Comparison of ENCODE assay signal across 1 cellular context in genomic region chr4:48752726-48753125, GRCh38.
TF ChIP-seq lines count a peak whose summit lies in the region.

No MANE protein-coding gene starts in this region.

TF ChIP-seq in IMR-90, 13 proteins besides CTCF, POLR2A, EP300 and RAD21:
- TF ChIP-seq, protein P1, sequence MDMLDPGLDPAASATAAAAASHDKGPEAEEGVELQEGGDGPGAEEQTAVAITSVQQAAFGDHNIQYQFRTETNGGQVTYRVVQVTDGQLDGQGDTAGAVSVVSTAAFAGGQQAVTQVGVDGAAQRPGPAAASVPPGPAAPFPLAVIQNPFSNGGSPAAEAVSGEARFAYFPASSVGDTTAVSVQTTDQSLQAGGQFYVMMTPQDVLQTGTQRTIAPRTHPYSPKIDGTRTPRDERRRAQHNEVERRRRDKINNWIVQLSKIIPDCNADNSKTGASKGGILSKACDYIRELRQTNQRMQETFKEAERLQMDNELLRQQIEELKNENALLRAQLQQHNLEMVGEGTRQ (IDR thresholded peaks at IDR 0.05; ENCODE audit: low read depth, low read length): no peak
- TF ChIP-seq MXI1 (IDR thresholded peaks at IDR 0.05; ENCODE audit: borderline replicate concordance, low read depth, low read length) (no peak), NFE2L2 (IDR thresholded peaks at IDR 0.05; ENCODE audit: low read depth, low read length) (no peak), FOS (IDR thresholded peaks at IDR 0.05; ENCODE audit: low read depth, low read length) (no peak), RFX5 (IDR thresholded peaks at IDR 0.05; ENCODE audit: low read depth, low read length) (no peak), RCOR1 (IDR thresholded peaks at IDR 0.05; ENCODE audit: insufficient replicate concordance, low read length) (no peak), MAZ (IDR thresholded peaks at IDR 0.05; ENCODE audit: borderline replicate concordance, low read depth, low read length) (no peak)
TF ChIP-seq in IMR-90: peak in this region for 0.
